Comparison of ENCODE assay signal across 16 cellular contexts in genomic region chr12:53991077-53991460, GRCh38. TPM values are rescaled to one million over a fixed set of nuclear protein-coding genes. Genes with fewer than 3 reads are reported as not detected.
DNase-seq lines count a peak whose midpoint lies in the region; ATAC-seq and TF ChIP-seq lines count a peak whose summit lies in the region.
"Had no signal": no experiment of that assay in that cellular context is flagged by ENCODE, and none has a peak within 500 bp of the region (broad histone marks: within the 10 kb centered on the region; RNA-seq: fewer than 3 reads in every experiment).

No MANE protein-coding gene starts in this region.

- H3K4me2 ChIP-seq in SK-N-SH = peak overlapping the region; percentile 48; the same call in 1 of the 2 replicates

- POLR2A ChIA-PET in SK-N-SH (lab: Yijun Ruan, JAX) = interaction anchor here (1.4 kb wide), 1 partner anchor 18 kb away, joined by 4 read pairs; the partner anchor contains the start of gene HOXC8

- H3K27ac ChIP-seq in SK-N-SH (ENCODE audit: low read depth in 2 of 2, low read length in 1 of 2) = no peak overlapping the region
- H3K27ac ChIP-seq in tibial artery = peak overlapping the region; percentile 93 to 98

- no peak overlapping the region for H2AFZ ChIP-seq in SK-N-SH (ENCODE audit: low read depth)

- H4K20me1 ChIP-seq in SK-N-SH (ENCODE audit: insufficient read depth) = no peaks in the 10 kb centered on the region

- TF ChIP-seq RAD21 in SK-N-SH (IDR thresholded peaks at IDR 0.05; ENCODE audit: low read length) = no peak

- H3K4me3 ChIP-seq in SK-N-SH (ENCODE audit: low read depth in 2 of 2, low read length in 1 of 2) (no peak overlapping the region), lower leg skin (ENCODE audit: low read depth, poor library complexity, severe bottlenecking) (no peak overlapping the region), tibial artery (peak overlapping the region; percentile 41 to 64)

- TF ChIP-seq EP300 in SK-N-SH (IDR thresholded peaks at IDR 0.05; ENCODE audit: borderline replicate concordance in 1 of 2, low read depth in 1 of 2, low read length in 1 of 2) = no peak

- CTCF ChIA-PET in SK-N-SH (lab: Yijun Ruan, JAX) = interaction anchor here (0.6 to 12.8 kb wide), 19 partner anchors 8 to 408 kb away, joined by 3 to 194 read pairs (median 7); partner anchors contain the start of genes HOTAIR, HOXC11 and HOXC9

- no peak for ATAC-seq in stimulated activated naive CD8-positive, alpha-beta T cell treated with anti-CD3 and anti-CD28 coated beads, Interleukin-15, Interleukin-2, amounts not matched to agents 100 U/mL and 50 U/mL, for 24 hours
- ATAC-seq: activated CD8-positive, alpha-beta T cell treated with anti-CD3 and anti-CD28 coated beads, Interleukin-2, amount 10 ng/mL, durations not matched to agents 7 days and 5 days; natural killer cell had no signal

- TF ChIP-seq CTCF in SK-N-SH (IDR thresholded peaks at IDR 0.05) (no peak), lower leg skin (IDR thresholded peaks at IDR 0.05) (no peak), tibial artery (IDR thresholded peaks at IDR 0.05) (no peak)

- no peak for TF ChIP-seq POLR2A in lower leg skin (IDR thresholded peaks at IDR 0.05)

- H3K36me3 ChIP-seq in SK-N-SH (replicated peaks in 1 of 2; ENCODE audit: control insufficient read depth in 1 of 2, insufficient read depth in 2 of 2, low read length in 1 of 2) (no peaks in the 10 kb centered on the region), tibial artery (no peaks in the 10 kb centered on the region)

- H3K4me1 ChIP-seq in SK-N-SH (ENCODE audit: control insufficient read depth in 1 of 2, insufficient read depth in 2 of 2, low read depth in 1 of 2, low read length in 1 of 2) (peaks cover 0 to 6% of the 10 kb centered on the region in 2 experiments; a peak in 1 of 4 replicates), tibial artery (peaks cover 8 to 73% (median 61%) of the 10 kb centered on the region in 4 donors)

- H3K9me2 ChIP-seq in SK-N-SH = no peaks in the 10 kb centered on the region

- H3K9me3 ChIP-seq in SK-N-SH (no peaks in the 10 kb centered on the region), tibial artery (no peaks in the 10 kb centered on the region)

- WGBS in SK-N-SH (ENCODE audit: low lambda C conversion rate) = 12% methylated on average over 8 of the region's 8 CpGs
- WGBS in lower leg skin, 2 donors = 12 to 25% methylated on average over 8 of the region's 8 CpGs

- no peak overlapping the region for H3K9ac ChIP-seq in SK-N-SH

- DNase-seq in NCI-H1092 treated with DMSO at 0.1 percent for 48 hours (lab: John Stamatoyannopoulos, UW) (peak; percentile 53), NCI-H1092 (lab: John Stamatoyannopoulos, UW) (no peak), SK-N-SH (no peak), lower leg skin (ENCODE audit: low spot score in 2 of 2) (peak; percentile 79 to 92), tibial artery (peak; percentile 88 to 89), NOMO-1 treated with dmso at 0.1 percent for 144 hours (lab: John Stamatoyannopoulos, UW; ENCODE audit: unreplicated experiment) (no peak), RKO (ENCODE audit: low spot score) (no peak)
- no peak for DNase-seq in stimulated activated naive CD8-positive, alpha-beta T cell treated with anti-CD3 and anti-CD28 coated beads, Interleukin-15, Interleukin-2, amounts not matched to agents 100 U/mL and 50 U/mL, for 24 hours
- DNase-seq: activated CD8-positive, alpha-beta T cell treated with anti-CD3 and anti-CD28 coated beads, Interleukin-2, amount 10 ng/mL, durations not matched to agents 7 days and 5 days; activated effector memory CD4-positive, alpha-beta T cell treated with anti-CD3 and anti-CD28 coated beads, Interleukin-2, amount 50 U/mL, for 16 hours; kidney glomerular epithelial cell; natural killer cell; NCI-H1105; T1000 had no signal

- no peaks in the 10 kb centered on the region for H3K79me2 ChIP-seq in SK-N-SH (ENCODE audit: insufficient read depth)

- peaks cover 100% of the 10 kb centered on the region for H3K27me3 ChIP-seq in SK-N-SH (ENCODE audit: insufficient read depth)
- no peaks in the 10 kb centered on the region for H3K27me3 ChIP-seq in tibial artery

- intact Hi-C loops in lower leg skin (cut with DNase I; ENCODE audit: low total_unique reads) (no loop called here), tibial artery (cut with DNase I; ENCODE audit: low total_unique reads) (no loop called here)

- H3F3A ChIP-seq in SK-N-SH (replicated peaks; ENCODE audit: insufficient read depth) = peaks cover 5% of the 10 kb centered on the region

TF ChIP-seq in SK-N-SH, 30 proteins besides CTCF, POLR2A, EP300 and RAD21:
- no peak for TF ChIP-seq NRF1 (IDR thresholded peaks at IDR 0.05; ENCODE audit: low read depth, low read length)
- no peak for TF ChIP-seq CHD2 (IDR thresholded peaks at IDR 0.05; ENCODE audit: low read length, partially characterized antibody)
- TF ChIP-seq, protein P1, sequence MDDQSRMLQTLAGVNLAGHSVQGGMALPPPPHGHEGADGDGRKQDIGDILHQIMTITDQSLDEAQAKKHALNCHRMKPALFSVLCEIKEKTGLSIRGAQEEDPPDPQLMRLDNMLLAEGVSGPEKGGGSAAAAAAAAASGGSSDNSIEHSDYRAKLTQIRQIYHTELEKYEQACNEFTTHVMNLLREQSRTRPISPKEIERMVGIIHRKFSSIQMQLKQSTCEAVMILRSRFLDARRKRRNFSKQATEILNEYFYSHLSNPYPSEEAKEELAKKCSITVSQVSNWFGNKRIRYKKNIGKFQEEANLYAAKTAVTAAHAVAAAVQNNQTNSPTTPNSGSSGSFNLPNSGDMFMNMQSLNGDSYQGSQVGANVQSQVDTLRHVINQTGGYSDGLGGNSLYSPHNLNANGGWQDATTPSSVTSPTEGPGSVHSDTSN (IDR thresholded peaks at IDR 0.05) = no peak
- TF ChIP-seq REST (IDR thresholded peaks at IDR 0.05; ENCODE audit: low read depth, low read length) = no peak
- no peak for TF ChIP-seq RCOR1 (IDR thresholded peaks at IDR 0.05; ENCODE audit: low read length)
- TF ChIP-seq MEF2A (IDR thresholded peaks at IDR 0.05; ENCODE audit: borderline replicate concordance, low read depth) = no peak

RNA-seq across cellular contexts. Expression of gene HOXC10, which starts 6.1 kb away (rescaled TPM):
- 0.03 and 0.08 TPM in 2 replicates for polyA plus RNA-seq in SK-N-SH (2012; rRNA removed)
- polyA plus RNA-seq in SK-N-SH (2012; cell fraction: cytosol; rRNA removed) = 0.04 TPM in 2 replicates
- polyA plus RNA-seq in SK-N-SH (2012; cell fraction: nucleus; rRNA removed) = not detected in 2 replicates
- total RNA-seq in lower leg skin = 10 to 100 TPM; 14.2 to 35.9 (median 23.4) TPM
- total RNA-seq: activated CD8-positive, alpha-beta T cell treated with anti-CD3 and anti-CD28 coated beads, Interleukin-2, amount 10 ng/mL, durations not matched to agents 7 days and 5 days; natural killer cell had no signal

RNA-seq across cellular contexts. Expression of gene HOXC9, which starts 8.9 kb away (rescaled TPM):
- polyA plus RNA-seq in SK-N-SH (2012; rRNA removed) = 1.2 and 1.9 TPM in 2 replicates
- polyA plus RNA-seq in SK-N-SH (2012; cell fraction: cytosol; rRNA removed) = 1.8 and 2.4 TPM in 2 replicates
- 1.0 and 1.1 TPM in 2 replicates for polyA plus RNA-seq in SK-N-SH (2012; cell fraction: nucleus; rRNA removed)
- total RNA-seq in lower leg skin = 10 to 100 TPM in 3 of 4 donors, 1 to 10 TPM in 1; 9.6 to 16.8 (median 11.7) TPM
- total RNA-seq: activated CD8-positive, alpha-beta T cell treated with anti-CD3 and anti-CD28 coated beads, Interleukin-2, amount 10 ng/mL, durations not matched to agents 7 days and 5 days; natural killer cell had no signal

RNA-seq across cellular contexts. Expression of gene HOTAIR, which starts 16.3 kb away (rescaled TPM):
- not detected in 2 replicates for polyA plus RNA-seq in SK-N-SH (2012; rRNA removed)
- polyA plus RNA-seq in SK-N-SH (2012; cell fraction: cytosol; rRNA removed) = 0.01 TPM in 2 replicates
- polyA plus RNA-seq in SK-N-SH (2012; cell fraction: nucleus; rRNA removed) = not detected in 2 replicates
- total RNA-seq in lower leg skin = 10 to 100 TPM in 2 of 4 donors, 1 to 10 TPM in 2; 4.9 to 14.9 (median 9.7) TPM
- total RNA-seq: activated CD8-positive, alpha-beta T cell treated with anti-CD3 and anti-CD28 coated beads, Interleukin-2, amount 10 ng/mL, durations not matched to agents 7 days and 5 days; natural killer cell had no signal

RNA-seq across cellular contexts. Expression of gene HOXC8, which starts 17.7 kb away (rescaled TPM):
- 1.7 and 1.8 TPM in 2 replicates for polyA plus RNA-seq in SK-N-SH (2012; rRNA removed)
- polyA plus RNA-seq in SK-N-SH (2012; cell fraction: cytosol; rRNA removed) = 1.8 and 2.0 TPM in 2 replicates
- polyA plus RNA-seq in SK-N-SH (2012; cell fraction: nucleus; rRNA removed) = 0.53 and 0.75 TPM in 2 replicates
- total RNA-seq in lower leg skin = 1 to 10 TPM; 1.0 to 2.2 (median 1.5) TPM
- total RNA-seq: A172; activated CD8-positive, alpha-beta T cell treated with anti-CD3 and anti-CD28 coated beads, Interleukin-2, amount 10 ng/mL, durations not matched to agents 7 days and 5 days; natural killer cell had no signal

RNA-seq across cellular contexts. Expression of gene HOXC11, which starts 18.1 kb away (rescaled TPM):
- polyA plus RNA-seq in SK-N-SH (2012; rRNA removed) = not detected in 2 replicates
- not detected in 2 replicates for polyA plus RNA-seq in SK-N-SH (2012; cell fraction: cytosol; rRNA removed)
- polyA plus RNA-seq in SK-N-SH (2012; cell fraction: nucleus; rRNA removed) = not detected in 2 replicates
- 10 to 100 TPM in 1 of 4 donors, 1 to 10 TPM in 3; 4.9 to 10.7 (median 6.2) TPM for total RNA-seq in lower leg skin
- total RNA-seq: activated CD8-positive, alpha-beta T cell treated with anti-CD3 and anti-CD28 coated beads, Interleukin-2, amount 10 ng/mL, durations not matched to agents 7 days and 5 days; HT1080; natural killer cell had no signal

Comparison
In these comparisons a context has a peak if more than half of its experiments do, and no peak if none do; other contexts are left out.
1. DNase-seq: peak in NCI-H1092 treated with DMSO at 0.1 percent for 48 hours (single experiment), lower leg skin (2 of 2) and tibial artery (2 of 2); none in NCI-H1092 (single experiment), SK-N-SH (single experiment), stimulated activated naive CD8-positive, alpha-beta T cell treated with anti-CD3 and anti-CD28 coated beads, Interleukin-15, Interleukin-2, amounts not matched to agents 100 U/mL and 50 U/mL, for 24 hours (single experiment), NOMO-1 treated with dmso at 0.1 percent for 144 hours (single experiment) and RKO (single experiment).
2. H3K27ac ChIP-seq: peak in tibial artery (2 of 2); none in SK-N-SH (0 of 2).
3. H3K4me3 ChIP-seq: peak in tibial artery (2 of 2); none in SK-N-SH (0 of 2) and lower leg skin (single experiment).